Comparison of ENCODE assay signal across 8 cellular contexts in genomic region chr18:13566941-13567762, GRCh38.
DNase-seq lines count a peak whose midpoint lies in the region; ATAC-seq, FAIRE-seq and TF ChIP-seq lines count a peak whose summit lies in the region.

No MANE protein-coding gene starts in this region.

- no peaks in the 10 kb centered on the region for H3K79me2 ChIP-seq in KMS-11 (ENCODE audit: insufficient read depth, low read depth)

- H3K4me1 ChIP-seq in KMS-11 (ENCODE audit: low read depth, poor library complexity, severe bottlenecking) (peaks cover 33% of the 10 kb centered on the region), neuron (ENCODE audit: insufficient read depth, low read length) (peaks cover 8% of the 10 kb centered on the region)

- TF ChIP-seq CTCF in GM13976 (IDR thresholded peaks at IDR 0.05; ENCODE audit: borderline replicate concordance, control extremely low read depth, extremely low read depth, insufficient read depth, missing control alignments), result no peak
- TF ChIP-seq CTCF in KMS-11 (conservative IDR thresholded peaks at IDR 0.05; ENCODE audit: low read depth, low read length), result no peak
- TF ChIP-seq CTCF in bronchial epithelial cell (IDR thresholded peaks at IDR 0.05; ENCODE audit: insufficient read depth, low read length, severe bottlenecking), result no peak

- 0 out of 2 replicates have a peak overlapping the region, but pooled peaks have one; percentile 26 for H3K4me2 ChIP-seq in KMS-11

- H3K27me3 ChIP-seq in KMS-11 (ENCODE audit: insufficient read depth, low read depth) (no peaks in the 10 kb centered on the region), bronchial epithelial cell (ENCODE audit: control insufficient read depth, insufficient read depth, low read length) (no peaks in the 10 kb centered on the region), neuron (ENCODE audit: insufficient read depth, low read length) (no peaks in the 10 kb centered on the region)

- H3K36me3 ChIP-seq in KMS-11 (ENCODE audit: insufficient read depth) (no peaks in the 10 kb centered on the region), bronchial epithelial cell (ENCODE audit: control insufficient read depth, insufficient read depth, low read length) (no peaks in the 10 kb centered on the region), neuron (ENCODE audit: insufficient read depth, low read length) (no peaks in the 10 kb centered on the region)

- H3K4me3 ChIP-seq in KMS-11 (IDR thresholded peaks at IDR 0.05; ENCODE audit: insufficient read depth, low read depth, low read length) (no peak overlapping the region), bronchial epithelial cell (ENCODE audit: low read depth, low read length) (no peak overlapping the region), neuron (ENCODE audit: low read length) (peak overlapping the region; percentile 25)

- no peak for FAIRE-seq in bronchial epithelial cell (lab: Jason Lieb, UNC)

- H2AFZ ChIP-seq in KMS-11 (ENCODE audit: low read depth) (no peak overlapping the region), neuron (ENCODE audit: low read depth, low read length) (peak overlapping the region; percentile 74)

- CTCF ChIA-PET in HEK293T (lab: Yijun Ruan, JAX), result interaction anchor here (0.5 to 0.6 kb wide), 2 partner anchors 9 to 101 kb away, joined by 3 read pairs; no protein-coding TSS in a partner anchor

- in situ Hi-C loops in GM13976 (cut with MboI; ENCODE audit: low sequenced_read_pairs, unreplicated experiment), result loop anchor here (5.0 to 25.0 kb wide), 3 partner anchors 45 to 580 kb away; partner anchors contain the start of genes CEP192 and MC5R
- in situ Hi-C loops in ACHN (cut with HindIII; ENCODE audit: low pct_ligation_motif_present, low pct_unique_long_range_greater_than_20kb, low sequenced_read_pairs), result no loop called here

- POLR2A ChIA-PET in HEK293T (lab: Yijun Ruan, JAX), result no interaction called here

- DNase-seq in GM13976 (ENCODE audit: low spot score), result peak; percentile 80
- peak; percentile 9 for DNase-seq in bronchial epithelial cell (ENCODE audit: low read depth)
- no peak for DNase-seq in HEK293T (ENCODE audit: extremely low spot score)
- no peak for DNase-seq in ACHN
- DNase-seq in NCI-H345 (lab: John Stamatoyannopoulos, UW), result no peak

- H3K9me3 ChIP-seq in neuron (ENCODE audit: low read length), result no peaks in the 10 kb centered on the region

- H4K20me1 ChIP-seq in KMS-11 (ENCODE audit: insufficient read depth), result no peaks in the 10 kb centered on the region

- peak; percentile 51 for ATAC-seq in GM21515 (IDR thresholded peaks at IDR 0.05; ENCODE audit: unreplicated experiment)

- no peak overlapping the region for H3K9ac ChIP-seq in KMS-11

- peak overlapping the region; percentile 22; the same call in 1 of the 2 replicates for H3K27ac ChIP-seq in KMS-11

TF ChIP-seq in HEK293T, 16 proteins besides CTCF, POLR2A, EP300 and RAD21:
- TF ChIP-seq SUZ12 (IDR thresholded peaks at IDR 0.05) (no peak), ARNT (IDR thresholded peaks at IDR 0.05) (no peak), ELF4 (IDR thresholded peaks at IDR 0.05) (no peak), BHLHE40 (IDR thresholded peaks at IDR 0.05; ENCODE audit: borderline replicate concordance) (no peak), PKNOX1 (IDR thresholded peaks at IDR 0.05) (no peak), SP1 (IDR thresholded peaks at IDR 0.05) (no peak), CTBP1 (IDR thresholded peaks at IDR 0.05; ENCODE audit: borderline replicate concordance) (no peak), TARDBP (IDR thresholded peaks at IDR 0.05) (no peak), ZNF384 (IDR thresholded peaks at IDR 0.05) (no peak), LEF1 (IDR thresholded peaks at IDR 0.05; ENCODE audit: borderline replicate concordance) (no peak), L3MBTL2 (conservative IDR thresholded peaks at IDR 0.05) (no peak), FOXM1 (IDR thresholded peaks at IDR 0.05; ENCODE audit: borderline replicate concordance) (no peak), FOXK2 (IDR thresholded peaks at IDR 0.05) (no peak)

Comparison
In these comparisons a context has a peak if more than half of its experiments do, and no peak if none do; other contexts are left out.
1. DNase-seq: peak in GM13976 (single experiment) and bronchial epithelial cell (single experiment); none in HEK293T (single experiment), ACHN (single experiment) and NCI-H345 (single experiment).